Comparison of ENCODE assay signal across 15 cellular contexts in genomic region chr3:106265704-106266103, GRCh38.
"Had no signal": no experiment of that assay in that cellular context is flagged by ENCODE, and none has a peak within 500 bp of the region (broad histone marks: within the 10 kb centered on the region; RNA-seq: fewer than 3 reads in every experiment).

No MANE protein-coding gene starts in this region.

- DNase-seq: KBM-7, MG63, NCI-H1092 treated with DMSO at 0.1 percent for 48 hours, NCI-H1436, NCI-H187, NCI-H2029, NCI-H2081 treated with DMSO at 0.1 percent for 48 hours, NCI-H2171, NCI-H226, NCI-H446 treated with DMSO at 0.1 percent for 48 hours, NCI-H69, NCI-H774, RPMI8226, SHP77, T-helper 2 cell had no signal

- H3K9me3 ChIP-seq: MG63 had no signal

- H3K27me3 ChIP-seq: MG63 had no signal

- H3K4me3 ChIP-seq: MG63 had no signal

- H3K36me3 ChIP-seq: MG63 had no signal
